ENCODE assay signal across 2 cellular contexts in the genomic region with DNA sequence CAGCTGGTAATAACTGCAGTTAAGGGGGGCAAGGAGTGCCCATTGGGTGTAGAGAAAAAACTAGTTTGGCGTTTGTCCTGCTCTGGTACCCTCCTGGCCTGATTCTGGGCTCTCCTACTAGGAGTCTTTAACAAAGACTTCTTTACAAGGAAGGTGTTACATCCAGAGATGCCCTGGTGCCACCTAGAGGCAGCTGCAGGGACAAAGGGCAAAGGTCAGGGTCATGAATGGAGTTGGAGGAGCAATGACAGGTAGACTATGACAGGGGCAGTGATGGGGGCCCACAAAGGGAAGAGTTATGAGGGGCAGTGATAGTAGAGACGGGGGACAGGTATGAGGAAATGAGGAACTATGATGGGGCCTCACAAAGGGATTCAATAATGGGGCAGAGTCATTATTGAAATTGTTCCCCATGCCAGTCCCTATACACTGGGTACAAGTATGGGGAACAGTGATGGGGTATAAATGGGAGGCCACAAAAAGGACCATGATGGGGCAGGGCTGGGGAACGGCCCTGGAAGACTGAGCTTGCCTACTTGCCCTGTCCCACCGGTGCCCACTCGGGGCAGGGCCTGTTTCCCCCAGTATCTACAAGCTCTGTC.
TF ChIP-seq lines count a peak whose summit lies in the region.

No MANE protein-coding gene starts in this region.

TF ChIP-seq in A549, 52 proteins besides CTCF, POLR2A, EP300 and RAD21:
- TF ChIP-seq ESRRA (IDR thresholded peaks at IDR 0.05; ENCODE audit: borderline replicate concordance, low read length) (peak; percentile 99), KDM1A (IDR thresholded peaks at IDR 0.05; ENCODE audit: low read depth) (no peak)

TF ChIP-seq in HCT116, 20 proteins besides CTCF, POLR2A, EP300 and RAD21:
- TF ChIP-seq JUND (IDR thresholded peaks at IDR 0.05) = peak; percentile 5; the same call in 1 of the 2 replicates
- peak; percentile 36; the same call in 1 of the 2 replicates for TF ChIP-seq POLR2AphosphoS5 (IDR thresholded peaks at IDR 0.05; ENCODE audit: low read depth, low read length)
- TF ChIP-seq SRF (IDR thresholded peaks at IDR 0.05; ENCODE audit: low read depth) = no peak
- TF ChIP-seq ZNF274 (IDR thresholded peaks at IDR 0.05; ENCODE audit: low read depth, low read length) = no peak
- TF ChIP-seq CBX3 (IDR thresholded peaks at IDR 0.05; ENCODE audit: low read depth) = 0 out of 2 replicates have a peak, but pooled peaks have one; percentile 7
